ENCODE assay signal across 2 cellular contexts in genomic region chr19:12940897-12941296, GRCh38.
TF ChIP-seq lines count a peak whose summit lies in the region.

No MANE protein-coding gene starts in this region.

TF ChIP-seq in IMR-90, 13 proteins besides CTCF, POLR2A, EP300 and RAD21:
- TF ChIP-seq BHLHE40 (IDR thresholded peaks at IDR 0.05; ENCODE audit: low read depth, low read length): no peak
- no peak for TF ChIP-seq MAFK (IDR thresholded peaks at IDR 0.05; ENCODE audit: low read depth, low read length)
- no peak for TF ChIP-seq CEBPB (IDR thresholded peaks at IDR 0.05; ENCODE audit: low read depth, low read length)
- TF ChIP-seq MXI1 (IDR thresholded peaks at IDR 0.05; ENCODE audit: borderline replicate concordance, low read depth, low read length): no peak
- no peak for TF ChIP-seq ELK1 (IDR thresholded peaks at IDR 0.05; ENCODE audit: borderline replicate concordance, low read depth, low read length)
- no peak for TF ChIP-seq MAZ (IDR thresholded peaks at IDR 0.05; ENCODE audit: borderline replicate concordance, low read depth, low read length)
- no peak for TF ChIP-seq FOS (IDR thresholded peaks at IDR 0.05; ENCODE audit: low read depth, low read length)
- no peak for TF ChIP-seq RCOR1 (IDR thresholded peaks at IDR 0.05; ENCODE audit: insufficient replicate concordance, low read length)
- TF ChIP-seq SMC3 (IDR thresholded peaks at IDR 0.05; ENCODE audit: low read depth, low read length): no peak
- TF ChIP-seq RFX5 (IDR thresholded peaks at IDR 0.05; ENCODE audit: low read depth, low read length): no peak
- TF ChIP-seq CHD1 (IDR thresholded peaks at IDR 0.05; ENCODE audit: low read depth, low read length): no peak
- TF ChIP-seq NFE2L2 (IDR thresholded peaks at IDR 0.05; ENCODE audit: low read depth, low read length): no peak
- TF ChIP-seq USF2 (IDR thresholded peaks at IDR 0.05; ENCODE audit: low read depth, low read length): no peak

TF ChIP-seq in K562, 482 proteins besides CTCF, POLR2A, EP300 and RAD21:
- TF ChIP-seq POLR2AphosphoS5 (IDR thresholded peaks at IDR 0.05; ENCODE audit: control insufficient read depth, insufficient read depth, low read depth, low read length) (peak; percentile 41; the same call in 1 of the 2 replicates), ZBED1 (IDR thresholded peaks at IDR 0.05) (peak; percentile 54; the same call in 1 of the 2 replicates), PML (IDR thresholded peaks at IDR 0.05; ENCODE audit: low read length) (peak; percentile 34; the same call in 1 of the 2 replicates), ZNF444 (CRISPR knock-in tag; IDR thresholded peaks at IDR 0.05) (no peak), RBFOX2 (IDR thresholded peaks at IDR 0.05; ENCODE audit: low read depth, low read length) (peak; percentile 10; the same call in 1 of the 2 replicates)
